ENCODE assay signal across 1 cellular context in the genomic region with DNA sequence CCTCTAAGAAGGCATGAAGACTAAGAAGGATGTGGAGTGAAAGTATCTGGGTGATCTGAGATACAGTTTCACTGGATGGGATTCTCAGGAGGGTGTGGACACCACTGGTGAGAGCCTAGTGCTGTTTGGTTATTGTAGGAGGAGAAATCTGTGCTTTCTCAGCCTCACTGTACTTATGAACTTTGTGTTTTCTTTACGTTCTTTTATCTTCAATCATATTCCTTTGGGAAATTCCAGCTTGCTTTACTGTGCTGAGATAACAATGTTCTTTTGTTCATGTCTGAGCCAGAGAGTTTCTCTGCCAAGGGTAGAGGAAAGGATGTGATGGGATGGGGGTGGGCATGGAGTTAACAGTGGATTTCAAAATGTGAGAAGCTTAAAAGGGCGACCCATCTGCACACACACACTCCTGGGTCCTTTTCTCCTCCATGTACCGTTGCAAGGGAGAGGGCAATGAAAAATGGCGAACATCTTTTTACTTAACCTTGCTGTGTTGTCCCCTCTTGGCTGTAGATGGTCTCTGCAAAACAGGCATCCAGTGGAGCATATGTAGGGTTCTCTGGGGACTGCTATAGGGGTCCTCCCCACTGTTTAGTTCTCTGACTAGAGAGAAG.
A peak's percentile ranks its signal among the peaks of the same experiment; 100 is the strongest.
TF ChIP-seq lines count a peak whose summit lies in the region.

No MANE protein-coding gene starts in this region.

TF ChIP-seq in K562, 482 proteins besides CTCF, POLR2A, EP300 and RAD21:
- peak; percentile 86 for TF ChIP-seq PRDM10 (IDR thresholded peaks at IDR 0.05; ENCODE audit: partially characterized antibody)
- TF ChIP-seq, protein P1, sequence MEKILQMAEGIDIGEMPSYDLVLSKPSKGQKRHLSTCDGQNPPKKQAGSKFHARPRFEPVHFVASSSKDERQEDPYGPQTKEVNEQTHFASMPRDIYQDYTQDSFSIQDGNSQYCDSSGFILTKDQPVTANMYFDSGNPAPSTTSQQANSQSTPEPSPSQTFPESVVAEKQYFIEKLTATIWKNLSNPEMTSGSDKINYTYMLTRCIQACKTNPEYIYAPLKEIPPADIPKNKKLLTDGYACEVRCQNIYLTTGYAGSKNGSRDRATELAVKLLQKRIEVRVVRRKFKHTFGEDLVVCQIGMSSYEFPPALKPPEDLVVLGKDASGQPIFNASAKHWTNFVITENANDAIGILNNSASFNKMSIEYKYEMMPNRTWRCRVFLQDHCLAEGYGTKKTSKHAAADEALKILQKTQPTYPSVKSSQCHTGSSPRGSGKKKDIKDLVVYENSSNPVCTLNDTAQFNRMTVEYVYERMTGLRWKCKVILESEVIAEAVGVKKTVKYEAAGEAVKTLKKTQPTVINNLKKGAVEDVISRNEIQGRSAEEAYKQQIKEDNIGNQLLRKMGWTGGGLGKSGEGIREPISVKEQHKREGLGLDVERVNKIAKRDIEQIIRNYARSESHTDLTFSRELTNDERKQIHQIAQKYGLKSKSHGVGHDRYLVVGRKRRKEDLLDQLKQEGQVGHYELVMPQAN (IDR thresholded peaks at IDR 0.05; ENCODE audit: borderline replicate concordance), result no peak
- TF ChIP-seq FOXK2 (conservative IDR thresholded peaks at IDR 0.05 in 1 of 2, IDR thresholded peaks at IDR 0.05 in 1 of 2; ENCODE audit: low read depth in 2 of 2), result no peak
